Comparison of ENCODE assay signal across 9 cellular contexts in the genomic region with DNA sequence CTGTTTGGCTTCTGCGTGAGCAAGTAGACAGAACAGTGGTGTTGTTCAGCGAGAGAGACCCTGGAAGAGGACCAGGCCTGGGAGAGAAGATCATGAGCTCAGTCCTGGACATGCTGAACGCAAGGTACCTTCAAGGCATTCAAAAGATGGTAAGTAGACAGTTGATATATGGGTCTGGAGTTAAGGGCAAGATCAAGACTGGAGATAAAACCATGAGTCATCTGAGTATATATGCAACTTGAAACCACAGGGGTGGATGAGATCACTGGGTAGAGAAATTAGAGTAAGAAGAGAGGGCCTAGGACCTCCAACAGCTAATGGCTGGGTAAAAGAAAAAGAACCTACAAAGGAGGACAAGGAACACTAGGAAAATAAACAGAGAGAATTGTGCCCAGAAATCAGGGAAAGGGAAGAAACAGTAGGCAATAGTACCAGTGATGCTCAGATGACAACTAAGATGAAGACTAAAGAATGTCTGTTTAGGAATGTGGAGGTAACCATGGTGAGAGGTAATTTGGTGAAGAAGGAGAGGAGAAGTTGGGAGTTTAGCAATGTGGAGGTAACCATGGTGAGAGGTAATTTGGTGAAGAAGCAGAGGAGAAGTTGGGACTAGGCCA.
DNase-seq lines count a peak whose midpoint lies in the region; ATAC-seq and TF ChIP-seq lines count a peak whose summit lies in the region.
"Had no signal": no experiment of that assay in that cellular context is flagged by ENCODE, and none has a peak within 500 bp of the region (broad histone marks: within the 10 kb centered on the region; RNA-seq: fewer than 3 reads in every experiment).

No MANE protein-coding gene starts in this region.

- peaks cover 7% of the 10 kb centered on the region for H3K4me1 Mint-ChIP-seq in activated T-helper 2 cell treated with anti-CD3 and anti-CD28 coated beads, Interferon-gamma antibody, Interleukin-2, Interleukin-4, amounts not matched to agents 10 μg/mL and 5 μg/mL and 100 μg/mL, durations not matched to agents 14 hours and 24 hours and 36 hours (ENCODE audit: low read depth)
- no peaks in the 10 kb centered on the region for H3K4me1 Mint-ChIP-seq in stimulated activated memory B cell treated with anti-CD40 and anti-IgM and Interleukin-4, amounts not matched to agents 10 μg/mL and 1 μg/mL and 100 μg/mL, for 72 hours

- peaks cover 9% of the 10 kb centered on the region; the same call in 1 of the 2 replicates for H3K4me1 ChIP-seq in GM23248 (ENCODE audit: insufficient read depth)
- H3K4me1 ChIP-seq in PC-9 (replicated peaks; ENCODE audit: insufficient read depth) = peaks cover 15% of the 10 kb centered on the region; the same call in 1 of the 2 replicates

- no peaks in the 10 kb centered on the region for H3K9me2 ChIP-seq in GM23248 (ENCODE audit: insufficient read depth)
- no peaks in the 10 kb centered on the region for H3K9me2 ChIP-seq in PC-9 (ENCODE audit: insufficient read depth)

- no peak overlapping the region for H3K27ac Mint-ChIP-seq in activated T-helper 2 cell treated with anti-CD3 and anti-CD28 coated beads, Interferon-gamma antibody, Interleukin-2, Interleukin-4, amounts not matched to agents 10 μg/mL and 5 μg/mL and 100 μg/mL, durations not matched to agents 14 hours and 24 hours and 36 hours
- no peak overlapping the region for H3K27ac Mint-ChIP-seq in stimulated activated memory B cell treated with anti-CD40 and anti-IgM and Interleukin-4, amounts not matched to agents 10 μg/mL and 1 μg/mL and 100 μg/mL, for 72 hours

- H3K27ac ChIP-seq in GM23248 (no peak overlapping the region), PC-9 (no peak overlapping the region), epithelial cell of prostate (no peak overlapping the region)

- H3K9ac ChIP-seq in GM23248 = no peak overlapping the region

- H3K4me2 ChIP-seq in GM23248 (ENCODE audit: unreplicated experiment) = no peak overlapping the region
- H3K4me2 ChIP-seq in PC-9 = peak overlapping the region; percentile 19; the same call in 1 of the 2 replicates

- ATAC-seq in stimulated activated memory B cell treated with anti-CD40 and anti-IgM and Interleukin-4, amounts not matched to agents 10 μg/mL and 1 μg/mL and 100 μg/mL, for 72 hours = no peak

- no peak overlapping the region for H3K4me3 Mint-ChIP-seq in activated T-helper 2 cell treated with anti-CD3 and anti-CD28 coated beads, Interferon-gamma antibody, Interleukin-2, Interleukin-4, amounts not matched to agents 10 μg/mL and 5 μg/mL and 100 μg/mL, durations not matched to agents 14 hours and 24 hours and 36 hours (ENCODE audit: low read depth)
- H3K4me3 Mint-ChIP-seq in stimulated activated memory B cell treated with anti-CD40 and anti-IgM and Interleukin-4, amounts not matched to agents 10 μg/mL and 1 μg/mL and 100 μg/mL, for 72 hours = no peak overlapping the region

- H2AFZ ChIP-seq in GM23248 = no peak overlapping the region
- no peak overlapping the region for H2AFZ ChIP-seq in PC-9

- H4K20me1 ChIP-seq in GM23248 (ENCODE audit: insufficient read depth) (no peaks in the 10 kb centered on the region), PC-9 (ENCODE audit: insufficient read depth) (no peaks in the 10 kb centered on the region)

- CTCF ChIA-PET in PC-9 (lab: Charles Lee) = no interaction called here

- no peaks in the 10 kb centered on the region for H3K27me3 Mint-ChIP-seq in activated T-helper 2 cell treated with anti-CD3 and anti-CD28 coated beads, Interferon-gamma antibody, Interleukin-2, Interleukin-4, amounts not matched to agents 10 μg/mL and 5 μg/mL and 100 μg/mL, durations not matched to agents 14 hours and 24 hours and 36 hours (ENCODE audit: low read depth)
- no peaks in the 10 kb centered on the region for H3K27me3 Mint-ChIP-seq in stimulated activated memory B cell treated with anti-CD40 and anti-IgM and Interleukin-4, amounts not matched to agents 10 μg/mL and 1 μg/mL and 100 μg/mL, for 72 hours

- TF ChIP-seq CTCF in PC-9 (conservative IDR thresholded peaks at IDR 0.05) = no peak
- no peak for TF ChIP-seq CTCF in retinal pigment epithelial cell (conservative IDR thresholded peaks at IDR 0.05; ENCODE audit: low read depth, low read length)

- in situ Hi-C loops in GM23248 (cut with MboI) = no loop called here

- no peaks in the 10 kb centered on the region for H3K36me3 Mint-ChIP-seq in activated T-helper 2 cell treated with anti-CD3 and anti-CD28 coated beads, Interferon-gamma antibody, Interleukin-2, Interleukin-4, amounts not matched to agents 10 μg/mL and 5 μg/mL and 100 μg/mL, durations not matched to agents 14 hours and 24 hours and 36 hours (ENCODE audit: low read depth)
- H3K36me3 Mint-ChIP-seq in stimulated activated memory B cell treated with anti-CD40 and anti-IgM and Interleukin-4, amounts not matched to agents 10 μg/mL and 1 μg/mL and 100 μg/mL, for 72 hours = no peaks in the 10 kb centered on the region

- H3K4me3 ChIP-seq in GM23248 (no peak overlapping the region), PC-9 (no peak overlapping the region), retinal pigment epithelial cell (ENCODE audit: low read length) (no peak overlapping the region)

- DNase-seq in GM23248 (peak; percentile 65), PC-9 (peak; percentile 24 to 85), epithelial cell of prostate (ENCODE audit: low read depth, low spot score) (peak; percentile 69), retinal pigment epithelial cell (ENCODE audit: low read depth) (peak; percentile 46), head of caudate nucleus (no peak)
- DNase-seq in activated T-helper 2 cell treated with anti-CD3 and anti-CD28 coated beads, Interferon-gamma antibody, Interleukin-2, Interleukin-4, amounts not matched to agents 10 μg/mL and 5 μg/mL and 100 μg/mL, durations not matched to agents 14 hours and 24 hours and 36 hours (ENCODE audit: low spot score) = no peak
- DNase-seq: caudate nucleus, MM.1S had no signal

- WGBS in GM23248 (ENCODE audit: low coverage in 1 of 2, low lambda C conversion rate in 2 of 2, missing lambda C conversion rate in 2 of 2), 2 experiments = 40 to 44% methylated on average over 3 of the region's 3 CpGs

- H3F3A ChIP-seq in GM23248 (ENCODE audit: insufficient read depth) (no peaks in the 10 kb centered on the region), PC-9 (ENCODE audit: insufficient read depth, low read depth) (peaks cover 15% of the 10 kb centered on the region)

- H3K9me3 Mint-ChIP-seq in activated T-helper 2 cell treated with anti-CD3 and anti-CD28 coated beads, Interferon-gamma antibody, Interleukin-2, Interleukin-4, amounts not matched to agents 10 μg/mL and 5 μg/mL and 100 μg/mL, durations not matched to agents 14 hours and 24 hours and 36 hours = peaks cover 5% of the 10 kb centered on the region
- H3K9me3 Mint-ChIP-seq in stimulated activated memory B cell treated with anti-CD40 and anti-IgM and Interleukin-4, amounts not matched to agents 10 μg/mL and 1 μg/mL and 100 μg/mL, for 72 hours = peaks cover 5% of the 10 kb centered on the region

- H3K9me3 ChIP-seq in GM23248 (ENCODE audit: low read depth) (no peaks in the 10 kb centered on the region), PC-9 (ENCODE audit: insufficient read depth, low read depth) (no peaks in the 10 kb centered on the region; the same call in 1 of the 2 replicates)

- H3K79me2 ChIP-seq in GM23248 (ENCODE audit: insufficient read depth) (no peaks in the 10 kb centered on the region), PC-9 (ENCODE audit: low read depth) (no peaks in the 10 kb centered on the region)

- BruUV-seq in PC-9 (replicated peaks; lab: Mats Ljungman, UMichigan) = no TSS peak

- H3K27me3 ChIP-seq in GM23248 (replicated peaks; ENCODE audit: insufficient read depth) (no peaks in the 10 kb centered on the region), PC-9 (ENCODE audit: insufficient read depth, low read depth) (no peaks in the 10 kb centered on the region)

- no peaks in the 10 kb centered on the region for H3K36me3 ChIP-seq in GM23248 (ENCODE audit: low read depth)
- H3K36me3 ChIP-seq in PC-9 (ENCODE audit: low read depth) = no peaks in the 10 kb centered on the region

- intact Hi-C loops in PC-9 (cut with micrococcal nuclease; ENCODE audit: unreplicated experiment) (loop anchor here (1.0 to 5.0 kb wide), 3 partner anchors 12 to 344 kb away; a partner anchor contains a TSS), head of caudate nucleus (cut with DNase I) (no loop called here)
- intact Hi-C loops in activated T-helper 2 cell treated with anti-CD3 and anti-CD28 coated beads, Interferon-gamma antibody, Interleukin-2, Interleukin-4, amounts not matched to agents 10 μg/mL and 5 μg/mL and 100 μg/mL, durations not matched to agents 14 hours and 24 hours and 36 hours (cut with micrococcal nuclease) = no loop called here

- POLR2A ChIA-PET in PC-9 (lab: Charles Lee; ENCODE audit: unreplicated experiment) = interaction anchor here (0.6 to 0.7 kb wide), 3 partner anchors 12 to 343 kb away, joined by 3 to 18 read pairs (median 4); a partner anchor contains a TSS

Comparison
In these comparisons a context has a peak if more than half of its experiments do, and no peak if none do; other contexts are left out.
1. DNase-seq: peak in GM23248 (single experiment), PC-9 (2 of 2), epithelial cell of prostate (single experiment) and retinal pigment epithelial cell (single experiment); none in head of caudate nucleus (0 of 42) and activated T-helper 2 cell treated with anti-CD3 and anti-CD28 coated beads, Interferon-gamma antibody, Interleukin-2, Interleukin-4, amounts not matched to agents 10 μg/mL and 5 μg/mL and 100 μg/mL, durations not matched to agents 14 hours and 24 hours and 36 hours (single experiment).